21 cellular contexts compared by ENCODE assay signal in genomic region chr11:73889019-73889418, GRCh38. TPM values are rescaled to one million over a fixed set of nuclear protein-coding genes. Genes with fewer than 3 reads are reported as not detected.
DNase-seq lines count a peak whose midpoint lies in the region; ATAC-seq, FAIRE-seq and TF ChIP-seq lines count a peak whose summit lies in the region.
"Had no signal": no experiment of that assay in that cellular context is flagged by ENCODE, and none has a peak within 500 bp of the region (broad histone marks: within the 10 kb centered on the region; RNA-seq: fewer than 3 reads in every experiment).

No MANE protein-coding gene starts in this region.

- TF ChIP-seq CTCF in IMR-90 (conservative IDR thresholded peaks at IDR 0.05; ENCODE audit: low read depth, low read length) (no peak), astrocyte (IDR thresholded peaks at IDR 0.05; ENCODE audit: insufficient read depth, low read depth, low read length) (no peak), foreskin fibroblast (IDR thresholded peaks at IDR 0.05; ENCODE audit: low read depth, low read length) (no peak), suprapubic skin (IDR thresholded peaks at IDR 0.05) (no peak), transverse colon (IDR thresholded peaks at IDR 0.05) (no peak)

- no peak for TF ChIP-seq EP300 in suprapubic skin (IDR thresholded peaks at IDR 0.05)
- no peak for TF ChIP-seq EP300 in transverse colon (IDR thresholded peaks at IDR 0.05; ENCODE audit: low read depth)

- H3K36me3 ChIP-seq in IMR-90 (ENCODE audit: control insufficient read depth, insufficient read depth, low read length) (peaks cover 7% of the 10 kb centered on the region), astrocyte (ENCODE audit: insufficient read depth, low read length) (peaks cover 7% of the 10 kb centered on the region), suprapubic skin (peaks cover 36% of the 10 kb centered on the region), transverse colon (peaks cover 0 to 26% (median 3%) of the 10 kb centered on the region in 4 donors)
- H3K36me3 ChIP-seq: brain microvascular endothelial cell, uterus had no signal

- H3K27ac ChIP-seq in IMR-90 (ENCODE audit: insufficient read depth, low read length) (no peak overlapping the region), astrocyte (ENCODE audit: low read depth, low read length) (no peak overlapping the region), suprapubic skin (no peak overlapping the region), transverse colon (no peak overlapping the region)
- H3K27ac ChIP-seq: brain microvascular endothelial cell, skin epidermis, uterus had no signal

- no peaks in the 10 kb centered on the region for H3K9me1 ChIP-seq in IMR-90 (ENCODE audit: insufficient read depth, low read length)

- in situ Hi-C loops in IMR-90 (cut with MboI; ENCODE audit: low sequenced_read_pairs) = no loop called here
- in situ Hi-C loops in transverse colon (cut with MboI; ENCODE audit: low pct_ligation_motif_present in 1 of 4, low pct_unique_long_range_greater_than_20kb in 1 of 4, low sequenced_read_pairs in 3 of 4) = no loop called here

- no peak overlapping the region for H4K8ac ChIP-seq in IMR-90 (ENCODE audit: low read depth in 2 of 2, low read length in 2 of 2)

- H3K4me1 Mint-ChIP-seq in astrocyte (ENCODE audit: low read depth, unreplicated experiment) = no peaks in the 10 kb centered on the region
- H3K4me1 Mint-ChIP-seq: endodermal cell had no signal

- H3K4ac ChIP-seq in IMR-90 (ENCODE audit: low read depth, low read length) = no peak overlapping the region

- no peak overlapping the region for H3K18ac ChIP-seq in IMR-90 (ENCODE audit: low read depth, low read length)

- H3K4me2 ChIP-seq in IMR-90 (ENCODE audit: low read depth, low read length) (0 out of 2 replicates have a peak overlapping the region, but pooled peaks have one; percentile 4), astrocyte (ENCODE audit: low read length) (no peak overlapping the region)

- ATAC-seq in IMR-90 (ENCODE audit: low read depth) (no peak), GM18511 (IDR thresholded peaks at IDR 0.05; ENCODE audit: unreplicated experiment) (no peak)

- intact Hi-C loops in IMR-90 (cut with micrococcal nuclease) = no loop called here
- intact Hi-C loops in transverse colon (cut with DNase I; ENCODE audit: low total_unique reads) = no loop called here

- TF ChIP-seq POLR2A in IMR-90 (IDR thresholded peaks at IDR 0.05; ENCODE audit: low read depth, low read length) (no peak), suprapubic skin (IDR thresholded peaks at IDR 0.05) (no peak), transverse colon (IDR thresholded peaks at IDR 0.05) (no peak)

- H3K9ac ChIP-seq in IMR-90 (ENCODE audit: low read depth, low read length) (no peak overlapping the region), astrocyte (ENCODE audit: low read length) (no peak overlapping the region)

- H2AK9ac ChIP-seq in IMR-90 (replicated peaks; ENCODE audit: low read depth, low read length, poor library complexity) = no peak overlapping the region

- H2BK20ac ChIP-seq in IMR-90 (ENCODE audit: low read depth, low read length) = no peak overlapping the region

- no peak overlapping the region for H2AK5ac ChIP-seq in IMR-90 (ENCODE audit: low read depth, low read length)

- no peak overlapping the region for H3K56ac ChIP-seq in IMR-90 (ENCODE audit: extremely low read depth, insufficient read depth, low read length)

- DNase-seq in ELR (ENCODE audit: low read depth) = peak; percentile 4
- DNase-seq in IMR-90 = peak; percentile 37
- DNase-seq in astrocyte (ENCODE audit: low read depth) = peak; percentile 58
- DNase-seq in foreskin fibroblast = peak; percentile 38 to 55
- DNase-seq in suprapubic skin (ENCODE audit: low spot score in 2 of 2) = no peak
- DNase-seq in transverse colon = no peak
- DNase-seq: activated CD8-positive, alpha-beta memory T cell treated with anti-CD3 and anti-CD28 coated beads for 24 hours; brain microvascular endothelial cell; C1 segment of cervical spinal cord; DMS79; endodermal cell; kidney; midbrain; NCI-H1105; stimulated activated naive CD4-positive, alpha-beta T cell treated with Interleukin-2 at 50 U/mL for 16 hours; uterus had no signal

- peaks cover 6% of the 10 kb centered on the region for H3K36me3 Mint-ChIP-seq in astrocyte (ENCODE audit: low read depth, unreplicated experiment)

- FAIRE-seq in astrocyte (lab: Jason Lieb, UNC) = no peak
- FAIRE-seq: H1, HTR-8/SVneo, kidney, TTC549 had no signal

- POLR2A ChIA-PET in IMR-90 (lab: Charles Lee; ENCODE audit: unreplicated experiment) = no interaction called here

- H3K23ac ChIP-seq in IMR-90 (ENCODE audit: low read depth, low read length) = no peak overlapping the region

- H3K79me1 ChIP-seq in IMR-90 (ENCODE audit: low read depth in 1 of 2, low read length in 2 of 2) = peaks cover 1 to 3% of the 10 kb centered on the region in 2 experiments; a peak in 2 of 4 replicates

- no peaks in the 10 kb centered on the region for H3K79me2 ChIP-seq in astrocyte (ENCODE audit: insufficient read depth, low read length)

- H4K20me1 ChIP-seq in IMR-90 (ENCODE audit: insufficient read depth, low read length) (no peaks in the 10 kb centered on the region), astrocyte (ENCODE audit: insufficient read depth, low read length) (no peaks in the 10 kb centered on the region)

- H2AFZ ChIP-seq in IMR-90 (replicated peaks; ENCODE audit: low read length, poor library complexity) = no peak overlapping the region
- H2AFZ ChIP-seq in astrocyte (ENCODE audit: low read depth, low read length) = no peak overlapping the region

- no peak overlapping the region for H4K5ac ChIP-seq in IMR-90 (ENCODE audit: low read depth, low read length)

- TF ChIP-seq RAD21 in IMR-90 (IDR thresholded peaks at IDR 0.05; ENCODE audit: low read length) = no peak

- H3K9me3 ChIP-seq in IMR-90 (ENCODE audit: control insufficient read depth, insufficient read depth, low read length) (no peaks in the 10 kb centered on the region), astrocyte (ENCODE audit: insufficient read depth, low read depth, low read length) (no peaks in the 10 kb centered on the region), suprapubic skin (no peaks in the 10 kb centered on the region), transverse colon (no peaks in the 10 kb centered on the region)
- H3K9me3 ChIP-seq: uterus had no signal

- WGBS in IMR-90 (ENCODE audit: extremely low coverage in 2 of 2, insufficient read length in 1 of 2), 2 experiments = no CpG with 5 or more reads among the region's 1 CpG
- 37% methylated on average over 1 of the region's 1 CpG for WGBS in suprapubic skin
- 38% methylated on average over 1 of the region's 1 CpG for WGBS in transverse colon (ENCODE audit: low coverage in 1 of 2), 2 donors

- no peak overlapping the region for H3K4me3 ChIP-seq in IMR-90 (ENCODE audit: insufficient read depth, low read depth, low read length)
- H3K4me3 ChIP-seq in astrocyte (ENCODE audit: insufficient read depth, low read depth, low read length) = no peak overlapping the region
- H3K4me3 ChIP-seq in foreskin fibroblast (ENCODE audit: low read depth in 1 of 2, low read length in 2 of 2) = no peak overlapping the region
- H3K4me3 ChIP-seq in suprapubic skin = no peak overlapping the region
- no peak overlapping the region for H3K4me3 ChIP-seq in transverse colon
- H3K4me3 ChIP-seq: skin epidermis, uterus had no signal

- H3K27me3 ChIP-seq in IMR-90 (ENCODE audit: control insufficient read depth, insufficient read depth, low read length) (no peaks in the 10 kb centered on the region), astrocyte (ENCODE audit: insufficient read depth, low read length) (no peaks in the 10 kb centered on the region), suprapubic skin (no peaks in the 10 kb centered on the region), transverse colon (no peaks in the 10 kb centered on the region)
- H3K27me3 ChIP-seq: brain microvascular endothelial cell, uterus had no signal

- H4K91ac ChIP-seq in IMR-90 (ENCODE audit: insufficient read depth, low read depth, low read length) = no peak overlapping the region

- no peak overlapping the region for H3K4me3 Mint-ChIP-seq in astrocyte (ENCODE audit: unreplicated experiment)
- H3K4me3 Mint-ChIP-seq: endodermal cell had no signal

- no peaks in the 10 kb centered on the region for H3K27me3 Mint-ChIP-seq in astrocyte (ENCODE audit: low read depth, unreplicated experiment)

- H3K4me1 ChIP-seq in IMR-90 (ENCODE audit: control insufficient read depth, insufficient read depth, low read length) = peaks cover 2% of the 10 kb centered on the region; the same call in 1 of the 2 replicates
- no peaks in the 10 kb centered on the region for H3K4me1 ChIP-seq in astrocyte (ENCODE audit: insufficient read depth, low read length)
- H3K4me1 ChIP-seq in suprapubic skin = no peaks in the 10 kb centered on the region
- H3K4me1 ChIP-seq in transverse colon = no peaks in the 10 kb centered on the region
- H3K4me1 ChIP-seq: uterus had no signal

- H2BK5ac ChIP-seq in IMR-90 (ENCODE audit: low read depth, low read length, poor library complexity, severe bottlenecking) = no peak overlapping the region

- dilution Hi-C loops in IMR-90 (cut with HindIII; ENCODE audit: low sequenced_read_pairs, unreplicated experiment) = no loop called here

- no TSS peak for BruUV-seq in IMR-90 (replicated peaks; lab: Mats Ljungman, UMichigan)

- CTCF ChIA-PET in IMR-90 (lab: Yijun Ruan, JAX) = interaction anchor here (0.6 kb wide), 1 partner anchor 125 kb away, joined by 6 read pairs; no protein-coding TSS in a partner anchor

- H2BK120ac ChIP-seq in IMR-90 (ENCODE audit: low read depth, low read length) = no peak overlapping the region

- no peak overlapping the region for H3K27ac Mint-ChIP-seq in astrocyte (ENCODE audit: unreplicated experiment)
- H3K27ac Mint-ChIP-seq: endodermal cell had no signal

- H3K9me3 Mint-ChIP-seq in astrocyte (ENCODE audit: unreplicated experiment) = no peaks in the 10 kb centered on the region

- no peak overlapping the region for H2BK15ac ChIP-seq in IMR-90 (ENCODE audit: low read depth, low read length)

- H3K14ac ChIP-seq in IMR-90 (replicated peaks; ENCODE audit: low read depth, low read length) = no peak overlapping the region

TF ChIP-seq in IMR-90, 13 proteins besides CTCF, POLR2A, EP300 and RAD21 (continues in another document):
- TF ChIP-seq CEBPB (IDR thresholded peaks at IDR 0.05; ENCODE audit: low read depth, low read length) = peak; percentile 49; the same call in 1 of the 2 replicates

RNA-seq across cellular contexts. Expression of gene PAAF1, which starts 12.2 kb away (rescaled TPM):
- total RNA-seq in IMR-90 (2012; rRNA removed) (15.0 and 15.1 TPM in 2 replicates), astrocyte (14.2 and 15.6 TPM in 2 replicates), suprapubic skin (10 to 100 TPM; 10.7 to 15.4 (median 13.7) TPM), transverse colon (10 to 100 TPM in 2 of 4 donors, 1 to 10 TPM in 1, under 1 TPM in 1; 0.37 to 10.5 (median 6.4) TPM)
- polyA plus RNA-seq in IMR-90 (2012; rRNA removed) = 12.6 and 16.4 TPM in 2 replicates
- 4.6 and 6.3 TPM in 2 replicates for polyA plus RNA-seq in IMR-90 (2012; cell fraction: cytosol; rRNA removed)
- polyA plus RNA-seq in IMR-90 (2012; cell fraction: nucleus; rRNA removed; ENCODE audit: low replicate concordance) = 4.6 and 22.0 TPM in 2 replicates

RNA-seq across cellular contexts. Expression of gene COA4, which starts 12.4 kb away (rescaled TPM):
- total RNA-seq in IMR-90 (2012; rRNA removed) = 78.0 and 95.5 TPM in 2 replicates
- polyA plus RNA-seq in IMR-90 (2012; rRNA removed) = 97.4 and 117 TPM in 2 replicates
- polyA plus RNA-seq in IMR-90 (2012; cell fraction: cytosol; rRNA removed) = 166 and 219 TPM in 2 replicates
- polyA plus RNA-seq in IMR-90 (2012; cell fraction: nucleus; rRNA removed; ENCODE audit: low replicate concordance) = 67.1 and 69.9 TPM in 2 replicates
- total RNA-seq in astrocyte = 55.9 and 59.0 TPM in 2 replicates
- total RNA-seq in suprapubic skin = 10 to 100 TPM; 49.4 to 63.9 (median 57.2) TPM
- 10 to 100 TPM; 26.3 to 92.8 (median 74.4) TPM for total RNA-seq in transverse colon

Comparison
In these comparisons a context has a peak if more than half of its experiments do, and no peak if none do; other contexts are left out.
1. DNase-seq: peak in ELR (single experiment), IMR-90 (single experiment), astrocyte (single experiment) and foreskin fibroblast (2 of 2); none in suprapubic skin (0 of 2) and transverse colon (single experiment).